ENCODE assay signal across 9 cellular contexts in genomic region chr12:51183816-51184215, GRCh38. TPM values are rescaled to one million over a fixed set of nuclear protein-coding genes. Genes with fewer than 3 reads are reported as not detected.
DNase-seq lines count a peak whose midpoint lies in the region; ATAC-seq and TF ChIP-seq lines count a peak whose summit lies in the region.
"Had no signal": no experiment of that assay in that cellular context is flagged by ENCODE, and none has a peak within 500 bp of the region (broad histone marks: within the 10 kb centered on the region; RNA-seq: fewer than 3 reads in every experiment).

No MANE protein-coding gene starts in this region.

- no peaks in the 10 kb centered on the region for H3K79me1 ChIP-seq in IMR-90 (ENCODE audit: low read depth in 1 of 2, low read length in 2 of 2)
- H3K79me1 ChIP-seq in H9 (ENCODE audit: insufficient read depth, low read depth, low read length, poor library complexity, severe bottlenecking), result no peaks in the 10 kb centered on the region

- H3K27me3 Mint-ChIP-seq in H9 (ENCODE audit: low read depth), result peaks cover 13% of the 10 kb centered on the region

- H3K56ac ChIP-seq in IMR-90 (ENCODE audit: extremely low read depth, insufficient read depth, low read length) (no peak overlapping the region), H9 (ENCODE audit: insufficient read length, low read depth, low read length) (no peak overlapping the region)

- H3K36me3 Mint-ChIP-seq in H9 (ENCODE audit: insufficient read depth in 1 of 3, low read depth in 3 of 3), result no peaks in the 10 kb centered on the region
- H3K36me3 Mint-ChIP-seq: naive thymus-derived CD8-positive, alpha-beta T cell had no signal

- no peak for TF ChIP-seq CTCF in IMR-90 (conservative IDR thresholded peaks at IDR 0.05; ENCODE audit: low read depth, low read length)
- TF ChIP-seq CTCF in H9 (conservative IDR thresholded peaks at IDR 0.05), result no peak

- no peak overlapping the region for H4K91ac ChIP-seq in IMR-90 (ENCODE audit: insufficient read depth, low read depth, low read length)
- H4K91ac ChIP-seq in H9 (ENCODE audit: insufficient read length, low read depth, low read length), result no peak overlapping the region

- no peak for TF ChIP-seq POLR2A in IMR-90 (IDR thresholded peaks at IDR 0.05; ENCODE audit: low read depth, low read length)

- no peak for TF ChIP-seq RAD21 in IMR-90 (IDR thresholded peaks at IDR 0.05; ENCODE audit: low read length)

- peak; percentile 67 for DNase-seq in IMR-90
- DNase-seq in OCI-M1 (lab: John Stamatoyannopoulos, UW), result peak; percentile 40
- peak; percentile 60 for DNase-seq in Right ventricle myocardium superior
- DNase-seq in H9, result no peak
- DNase-seq in SKM-1 (lab: John Stamatoyannopoulos, UW; ENCODE audit: unreplicated experiment), result no peak
- DNase-seq in NCI-H1436 treated with DMSO at 0.1 percent for 48 hours (lab: John Stamatoyannopoulos, UW), result no peak
- DNase-seq: activated CD8-positive, alpha-beta memory T cell treated with anti-CD3 and anti-CD28 coated beads, Interleukin-2, amount 50 U/mL, for 4 hours; naive thymus-derived CD8-positive, alpha-beta T cell had no signal

- H3K14ac ChIP-seq in IMR-90 (replicated peaks; ENCODE audit: low read depth, low read length) (no peak overlapping the region), H9 (ENCODE audit: insufficient read depth, low read length) (no peak overlapping the region)

- in situ Hi-C loops in IMR-90 (cut with MboI; ENCODE audit: low sequenced_read_pairs), result no loop called here

- H2BK15ac ChIP-seq in IMR-90 (ENCODE audit: low read depth, low read length) (no peak overlapping the region), H9 (ENCODE audit: low read depth, low read length) (no peak overlapping the region)

- no peak overlapping the region for H2BK20ac ChIP-seq in IMR-90 (ENCODE audit: low read depth, low read length)
- no peak overlapping the region for H2BK20ac ChIP-seq in H9 (ENCODE audit: low read depth, low read length, poor library complexity, severe bottlenecking)

- H2AK9ac ChIP-seq in IMR-90 (replicated peaks; ENCODE audit: low read depth, low read length, poor library complexity), result no peak overlapping the region

- H3K4me2 ChIP-seq in IMR-90 (ENCODE audit: low read depth, low read length) (no peak overlapping the region), H9 (ENCODE audit: insufficient read depth, insufficient read length, low read length) (no peak overlapping the region)

- H2AK5ac ChIP-seq in IMR-90 (ENCODE audit: low read depth, low read length) (no peak overlapping the region), H9 (ENCODE audit: insufficient read length, low read length) (no peak overlapping the region)

- H3K9me1 ChIP-seq in IMR-90 (ENCODE audit: insufficient read depth, low read length), result no peaks in the 10 kb centered on the region

- H3K23ac ChIP-seq in IMR-90 (ENCODE audit: low read depth, low read length) (no peak overlapping the region), H9 (ENCODE audit: insufficient read length, low read depth, low read length) (no peak overlapping the region)

- no peak overlapping the region for H3T11ph ChIP-seq in H9 (ENCODE audit: low read length)

- H3K9me3 ChIP-seq in IMR-90 (ENCODE audit: control insufficient read depth, insufficient read depth, low read length) (no peaks in the 10 kb centered on the region), skeletal muscle tissue (ENCODE audit: control insufficient read depth in 3 of 3, low read length in 3 of 3) (no peaks in the 10 kb centered on the region), H9 (ENCODE audit: control insufficient read depth, low read depth, low read length) (no peaks in the 10 kb centered on the region)

- H2AFZ ChIP-seq in IMR-90 (replicated peaks; ENCODE audit: low read length, poor library complexity) (peak overlapping the region; percentile 1), H9 (ENCODE audit: low read length) (no peak overlapping the region)

- H3K18ac ChIP-seq in IMR-90 (ENCODE audit: low read depth, low read length), result no peak overlapping the region
- H3K18ac ChIP-seq in H9 (ENCODE audit: insufficient read length, low read depth, low read length), result no peak overlapping the region

- no peaks in the 10 kb centered on the region for H3K36me3 ChIP-seq in IMR-90 (ENCODE audit: control insufficient read depth, insufficient read depth, low read length)
- no peaks in the 10 kb centered on the region for H3K36me3 ChIP-seq in skeletal muscle tissue (ENCODE audit: control insufficient read depth in 3 of 3, insufficient read depth in 3 of 3, low read length in 3 of 3)

- H3K27me3 ChIP-seq in IMR-90 (ENCODE audit: control insufficient read depth, insufficient read depth, low read length) (peaks cover 2% of the 10 kb centered on the region), skeletal muscle tissue (ENCODE audit: control insufficient read depth in 3 of 3, insufficient read depth in 3 of 3, low read length in 3 of 3) (no peaks in the 10 kb centered on the region), H9 (ENCODE audit: insufficient read depth, low read length) (no peaks in the 10 kb centered on the region; the same call in 1 of the 2 replicates)

- POLR2A ChIA-PET in IMR-90 (lab: Charles Lee; ENCODE audit: unreplicated experiment), result no interaction called here

- no peaks in the 10 kb centered on the region for H3K23me2 ChIP-seq in H9 (ENCODE audit: insufficient read length, low read depth, low read length, poor library complexity, severe bottlenecking)

- H3K4ac ChIP-seq in IMR-90 (ENCODE audit: low read depth, low read length), result no peak overlapping the region
- H3K4ac ChIP-seq in H9 (ENCODE audit: low read depth, low read length), result no peak overlapping the region

- H2BK5ac ChIP-seq in IMR-90 (ENCODE audit: low read depth, low read length, poor library complexity, severe bottlenecking), result no peak overlapping the region
- H2BK5ac ChIP-seq in H9 (ENCODE audit: insufficient read length, low read length), result no peak overlapping the region

- no peaks in the 10 kb centered on the region for H3K9me3 Mint-ChIP-seq in H9
- H3K9me3 Mint-ChIP-seq: naive thymus-derived CD8-positive, alpha-beta T cell had no signal

- CTCF ChIA-PET in IMR-90 (lab: Yijun Ruan, JAX), result interaction anchor here (1.2 kb wide), 1 partner anchor 10 kb away, joined by 3 read pairs; no protein-coding TSS in a partner anchor

- no peaks in the 10 kb centered on the region for H3K79me2 ChIP-seq in H9 (ENCODE audit: insufficient read depth, low read length)

- intact Hi-C loops in IMR-90 (cut with micrococcal nuclease) (no loop called here), Right ventricle myocardium superior (cut with DNase I) (no loop called here)

- H3K4me1 ChIP-seq in IMR-90 (ENCODE audit: control insufficient read depth, insufficient read depth, low read length) (0 out of 2 replicates have a peak, but pooled peaks cover 2% of the 10 kb centered on the region), skeletal muscle tissue (ENCODE audit: control insufficient read depth in 3 of 3, insufficient read depth in 3 of 3, low read length in 3 of 3) (peaks cover 11 to 43% (median 12%) of the 10 kb centered on the region in 3 donors), H9 (ENCODE audit: insufficient read depth, low read length) (no peaks in the 10 kb centered on the region)

- dilution Hi-C loops in IMR-90 (cut with HindIII; ENCODE audit: low sequenced_read_pairs, unreplicated experiment), result no loop called here

- no TSS peak for BruUV-seq in IMR-90 (replicated peaks; lab: Mats Ljungman, UMichigan)

- H4K8ac ChIP-seq in IMR-90 (ENCODE audit: low read depth in 2 of 2, low read length in 2 of 2), result no peak overlapping the region
- H4K8ac ChIP-seq in H9 (replicated peaks; ENCODE audit: insufficient read length, low read depth, low read length), result no peak overlapping the region

- H2BK12ac ChIP-seq in H9 (ENCODE audit: insufficient read length, low read depth, low read length), result no peak overlapping the region

- H3K9ac ChIP-seq in IMR-90 (ENCODE audit: low read depth, low read length), result no peak overlapping the region
- H3K9ac ChIP-seq in skeletal muscle tissue (ENCODE audit: low read depth in 1 of 3, low read length in 3 of 3), result peak overlapping the region; percentile 34 to 58 (median 40)
- H3K9ac ChIP-seq in H9 (ENCODE audit: extremely low read depth, insufficient read length, low read length), result no peak overlapping the region

- H4K20me1 ChIP-seq in IMR-90 (ENCODE audit: insufficient read depth, low read length) (no peaks in the 10 kb centered on the region), H9 (ENCODE audit: control insufficient read depth, insufficient read depth, insufficient read length) (no peaks in the 10 kb centered on the region)

- peak; percentile 88 for ATAC-seq in IMR-90 (ENCODE audit: low read depth)
- ATAC-seq in Right ventricle myocardium superior (ENCODE audit: poor library complexity), result peak; percentile 87
- ATAC-seq: naive thymus-derived CD8-positive, alpha-beta T cell had no signal

- H3K27ac Mint-ChIP-seq in H9, result no peak overlapping the region
- H3K27ac Mint-ChIP-seq: naive thymus-derived CD8-positive, alpha-beta T cell had no signal

- no peak overlapping the region for H3K4me3 Mint-ChIP-seq in H9
- H3K4me3 Mint-ChIP-seq: naive thymus-derived CD8-positive, alpha-beta T cell had no signal

- H2BK120ac ChIP-seq in IMR-90 (ENCODE audit: low read depth, low read length) (no peak overlapping the region), H9 (ENCODE audit: low read depth, low read length, poor library complexity, severe bottlenecking) (no peak overlapping the region)

- WGBS in IMR-90 (ENCODE audit: extremely low coverage in 2 of 2, insufficient read length in 1 of 2), 2 experiments, result 0% methylated on average over 1 of the region's 3 CpGs; no CpG with 5 or more reads in 1 of the 2 experiments
- no CpG with 5 or more reads among the region's 3 CpGs for WGBS in H9 (ENCODE audit: extremely low coverage, insufficient read length, low lambda C conversion rate)

- H3K27ac ChIP-seq in IMR-90 (ENCODE audit: insufficient read depth, low read length) (no peak overlapping the region), skeletal muscle tissue (ENCODE audit: low read depth, low read length) (peak overlapping the region; percentile 81), H9 (ENCODE audit: insufficient read length, low read depth, low read length) (no peak overlapping the region)

- H4K5ac ChIP-seq in IMR-90 (ENCODE audit: low read depth, low read length) (no peak overlapping the region), H9 (ENCODE audit: insufficient read length, low read depth, low read length) (no peak overlapping the region)

- H3K4me3 ChIP-seq in IMR-90 (ENCODE audit: insufficient read depth, low read depth, low read length) (no peak overlapping the region), skeletal muscle tissue (ENCODE audit: low read length in 3 of 3) (no peak overlapping the region)

- peaks cover 3 to 17% of the 10 kb centered on the region in 2 experiments for H3K4me1 Mint-ChIP-seq in H9

RNA-seq across cellular contexts. Expression of gene TFCP2, which starts 10.9 kb away (rescaled TPM):
- 10.0 and 13.3 TPM in 2 replicates for total RNA-seq in IMR-90 (2012; rRNA removed)
- 13.8 and 15.4 TPM in 2 replicates for polyA plus RNA-seq in IMR-90 (2012; rRNA removed)
- 4.6 and 9.0 TPM in 2 replicates for polyA plus RNA-seq in IMR-90 (2012; cell fraction: cytosol; rRNA removed)
- 3.1 and 19.2 TPM in 2 replicates for polyA plus RNA-seq in IMR-90 (2012; cell fraction: nucleus; rRNA removed; ENCODE audit: low replicate concordance)
- 23.3 TPM for total RNA-seq in Right ventricle myocardium superior
- 14.6 TPM for total RNA-seq in skeletal muscle tissue
- 25.2 and 27.1 TPM in 2 replicates for total RNA-seq in H9 (2021)

RNA-seq across cellular contexts. Expression of gene POU6F1, which starts 34.0 kb away (rescaled TPM):
- total RNA-seq in IMR-90 (2012; rRNA removed), result 0.90 and 1.9 TPM in 2 replicates
- polyA plus RNA-seq in IMR-90 (2012; rRNA removed), result 3.6 and 4.3 TPM in 2 replicates
- polyA plus RNA-seq in IMR-90 (2012; cell fraction: cytosol; rRNA removed), result 2.5 and 3.0 TPM in 2 replicates
- polyA plus RNA-seq in IMR-90 (2012; cell fraction: nucleus; rRNA removed; ENCODE audit: low replicate concordance), result 15.2 TPM in 2 replicates
- 10.0 TPM for total RNA-seq in Right ventricle myocardium superior
- 2.6 TPM for total RNA-seq in skeletal muscle tissue
- total RNA-seq in H9 (2021), result 12.0 and 13.3 TPM in 2 replicates

RNA-seq across cellular contexts. Expression of gene DAZAP2, which starts 54.8 kb away (rescaled TPM):
- 62.2 and 77.2 TPM in 2 replicates for total RNA-seq in IMR-90 (2012; rRNA removed)
- 202 and 316 TPM in 2 replicates for polyA plus RNA-seq in IMR-90 (2012; rRNA removed)
- 40.8 and 243 TPM in 2 replicates for polyA plus RNA-seq in IMR-90 (2012; cell fraction: cytosol; rRNA removed)
- polyA plus RNA-seq in IMR-90 (2012; cell fraction: nucleus; rRNA removed; ENCODE audit: low replicate concordance), result 114 and 133 TPM in 2 replicates
- 124 TPM for total RNA-seq in Right ventricle myocardium superior
- 31.3 TPM for total RNA-seq in skeletal muscle tissue
- 23.6 and 25.8 TPM in 2 replicates for total RNA-seq in H9 (2021)

Comparison
In these comparisons a context has a peak if more than half of its experiments do, and no peak if none do; other contexts are left out.
1. DNase-seq: peak in IMR-90 (single experiment), OCI-M1 (single experiment) and Right ventricle myocardium superior (single experiment); none in H9 (single experiment), SKM-1 (single experiment) and NCI-H1436 treated with DMSO at 0.1 percent for 48 hours (single experiment).
2. H3K9ac ChIP-seq: peak in skeletal muscle tissue (3 of 3); none in IMR-90 (single experiment) and H9 (single experiment).